16 cellular contexts compared by ENCODE assay signal in the genomic region with DNA sequence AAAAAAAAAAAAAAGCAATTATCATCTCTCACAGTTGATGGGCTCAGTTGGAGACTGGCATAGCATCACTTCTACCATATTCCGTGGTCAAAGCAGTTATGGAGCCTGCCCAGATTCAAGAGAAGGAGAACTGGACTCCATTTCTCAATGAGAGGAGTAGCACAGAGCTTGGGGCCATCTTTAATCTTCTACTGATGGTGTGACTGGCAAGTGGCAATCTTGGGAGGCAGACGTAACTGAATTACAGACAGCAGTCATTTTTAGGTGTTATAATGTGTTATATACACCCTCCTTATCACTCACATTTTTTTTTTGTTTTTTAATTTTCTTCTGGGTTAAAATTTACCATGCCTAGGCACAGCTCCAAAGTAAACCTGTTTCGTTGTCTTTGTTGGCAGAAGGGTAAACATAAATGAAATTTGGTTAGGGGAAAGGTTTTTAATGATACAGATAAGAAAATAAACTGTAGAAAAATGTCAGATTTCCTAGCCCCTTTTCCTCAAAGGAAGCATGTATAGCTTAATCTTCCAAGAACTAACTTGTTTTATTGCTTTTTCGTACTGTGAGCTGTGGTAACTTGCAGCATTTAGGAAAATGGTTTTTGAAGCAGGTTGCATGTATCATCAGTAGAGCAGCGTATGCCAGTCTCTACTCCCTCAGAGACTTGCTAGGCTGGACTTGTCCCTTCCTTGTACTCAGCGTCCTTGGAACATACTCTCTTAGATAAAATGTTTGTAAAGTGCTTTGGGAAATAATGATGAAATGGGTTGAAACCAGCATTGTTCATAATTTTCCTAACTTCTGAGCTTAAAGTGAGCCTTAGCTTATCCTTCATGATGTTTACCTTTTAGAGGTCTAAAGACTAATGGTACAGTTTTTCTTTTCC. TPM values are rescaled to one million over a fixed set of nuclear protein-coding genes. Genes with fewer than 3 reads are reported as not detected.
DNase-seq lines count a peak whose midpoint lies in the region; ATAC-seq and TF ChIP-seq lines count a peak whose summit lies in the region.
"Had no signal": no experiment of that assay in that cellular context is flagged by ENCODE, and none has a peak within 500 bp of the region (broad histone marks: within the 10 kb centered on the region; RNA-seq: fewer than 3 reads in every experiment).

No MANE protein-coding gene starts in this region.

- no peak overlapping the region for H3K4me3 Mint-ChIP-seq in stimulated activated memory B cell treated with anti-CD40 and anti-IgM and Interleukin-4, amounts not matched to agents 10 μg/mL and 1 μg/mL and 100 μg/mL, for 72 hours
- H3K4me3 Mint-ChIP-seq: activated CD4-positive, alpha-beta T cell treated with anti-CD3 and anti-CD28 coated beads for 36 hours; activated naive CD4-positive, alpha-beta T cell treated with anti-CD3 and anti-CD28 coated beads for 36 hours had no signal

- peak in 1 of 2 donors; percentile 4 for TF ChIP-seq RAD21 in liver (IDR thresholded peaks at IDR 0.05)

- no peak overlapping the region for H3K27ac Mint-ChIP-seq in stimulated activated memory B cell treated with anti-CD40 and anti-IgM and Interleukin-4, amounts not matched to agents 10 μg/mL and 1 μg/mL and 100 μg/mL, for 72 hours
- H3K27ac Mint-ChIP-seq: activated CD4-positive, alpha-beta T cell treated with anti-CD3 and anti-CD28 coated beads for 36 hours; activated naive CD4-positive, alpha-beta T cell treated with anti-CD3 and anti-CD28 coated beads for 36 hours had no signal

- intact Hi-C loops in Right ventricle myocardium superior (cut with DNase I) = no loop called here
- intact Hi-C loops in left ventricle myocardium inferior (cut with micrococcal nuclease) = no loop called here
- intact Hi-C loops in upper lobe of right lung (cut with DNase I) = no loop called here

- H3K9me3 ChIP-seq in left ventricle myocardium inferior (replicated peaks) = no peaks in the 10 kb centered on the region
- H3K9me3 ChIP-seq in liver (ENCODE audit: control insufficient read depth in 4 of 4, low read length in 3 of 4) = no peaks in the 10 kb centered on the region
- H3K9me3 ChIP-seq in upper lobe of right lung = no peaks in the 10 kb centered on the region
- H3K9me3 ChIP-seq: SJCRH30 had no signal

- TF ChIP-seq CTCF in left ventricle myocardium inferior (IDR thresholded peaks at IDR 0.05; ENCODE audit: borderline replicate concordance) (no peak), liver (IDR thresholded peaks at IDR 0.05; ENCODE audit: low read depth, low read length, missing input control) (no peak), upper lobe of right lung (IDR thresholded peaks at IDR 0.05) (no peak)

- H3K36me3 Mint-ChIP-seq in stimulated activated memory B cell treated with anti-CD40 and anti-IgM and Interleukin-4, amounts not matched to agents 10 μg/mL and 1 μg/mL and 100 μg/mL, for 72 hours = peaks cover 7% of the 10 kb centered on the region
- H3K36me3 Mint-ChIP-seq: naive B cell had no signal

- no peak for DNase-seq in Right ventricle myocardium superior
- no peak for DNase-seq in left ventricle myocardium inferior
- peak; percentile 34 for DNase-seq in dedifferentiated amniotic fluid mesenchymal stem cell (ENCODE audit: extremely low spot score)
- DNase-seq in upper lobe of right lung = no peak
- DNase-seq in LoVo (ENCODE audit: low spot score) = no peak
- no peak for DNase-seq in NCI-H69 (lab: John Stamatoyannopoulos, UW)
- DNase-seq: activated CD4-positive, alpha-beta T cell treated with anti-CD3 and anti-CD28 coated beads for 36 hours; activated CD8-positive, alpha-beta memory T cell treated with anti-CD3 and anti-CD28 coated beads, Interleukin-2, amount 50 U/mL, for 48 hours; activated naive CD4-positive, alpha-beta T cell treated with anti-CD3 and anti-CD28 coated beads for 36 hours; naive B cell; NCI-H1417 treated with DMSO at 0.1 percent for 48 hours; T-helper 9 cell had no signal

- H3K27me3 ChIP-seq in left ventricle myocardium inferior (ENCODE audit: low read depth) = no peaks in the 10 kb centered on the region
- H3K27me3 ChIP-seq in liver (ENCODE audit: control insufficient read depth in 4 of 4, insufficient read depth in 4 of 4, low read length in 3 of 4) = no peaks in the 10 kb centered on the region
- no peaks in the 10 kb centered on the region for H3K27me3 ChIP-seq in upper lobe of right lung
- H3K27me3 ChIP-seq: SJCRH30 had no signal

- ATAC-seq in Right ventricle myocardium superior (ENCODE audit: poor library complexity) = peak; percentile 68
- ATAC-seq in upper lobe of right lung = peak; percentile 65
- no peak for ATAC-seq in stimulated activated memory B cell treated with anti-CD40 and anti-IgM and Interleukin-4, amounts not matched to agents 10 μg/mL and 1 μg/mL and 100 μg/mL, for 72 hours
- ATAC-seq: activated CD4-positive, alpha-beta T cell treated with anti-CD3 and anti-CD28 coated beads for 36 hours had no signal

- 33% methylated on average over 6 of the region's 6 CpGs for WGBS in liver

- H3K27ac ChIP-seq in left ventricle myocardium inferior (replicated peaks) (no peak overlapping the region), liver (ENCODE audit: low read depth in 1 of 2, low read length in 2 of 2) (peak overlapping the region; percentile 44 to 47), upper lobe of right lung (no peak overlapping the region)
- H3K27ac ChIP-seq: KMS-11, SJCRH30 had no signal

- H3K4me1 Mint-ChIP-seq in stimulated activated memory B cell treated with anti-CD40 and anti-IgM and Interleukin-4, amounts not matched to agents 10 μg/mL and 1 μg/mL and 100 μg/mL, for 72 hours = peaks cover 46% of the 10 kb centered on the region

- H3K4me1 ChIP-seq in left ventricle myocardium inferior = peaks cover 73% of the 10 kb centered on the region
- peaks cover 26 to 63% (median 48%) of the 10 kb centered on the region in 4 donors for H3K4me1 ChIP-seq in liver (ENCODE audit: control insufficient read depth in 4 of 4, insufficient read depth in 4 of 4, low read length in 3 of 4)
- H3K4me1 ChIP-seq in upper lobe of right lung = peaks cover 30% of the 10 kb centered on the region

- H3K4me3 ChIP-seq in left ventricle myocardium inferior (no peak overlapping the region), liver (ENCODE audit: low read depth in 1 of 3, low read length in 3 of 3) (no peak overlapping the region), upper lobe of right lung (no peak overlapping the region)
- H3K4me3 ChIP-seq: SJCRH30 had no signal

- H3K36me3 ChIP-seq in left ventricle myocardium inferior = no peaks in the 10 kb centered on the region
- H3K36me3 ChIP-seq in liver (ENCODE audit: control insufficient read depth in 4 of 4, insufficient read depth in 3 of 4, low read depth in 1 of 4, low read length in 3 of 4) = no peaks in the 10 kb centered on the region
- no peaks in the 10 kb centered on the region for H3K36me3 ChIP-seq in upper lobe of right lung

- H3K9me3 Mint-ChIP-seq in stimulated activated memory B cell treated with anti-CD40 and anti-IgM and Interleukin-4, amounts not matched to agents 10 μg/mL and 1 μg/mL and 100 μg/mL, for 72 hours = no peaks in the 10 kb centered on the region
- H3K9me3 Mint-ChIP-seq: activated naive CD4-positive, alpha-beta T cell treated with anti-CD3 and anti-CD28 coated beads for 36 hours; naive B cell had no signal

- no peak overlapping the region for H3K9ac ChIP-seq in liver (ENCODE audit: low read depth in 1 of 2, low read length in 2 of 2)
- H3K9ac ChIP-seq: KMS-11 had no signal

- no peaks in the 10 kb centered on the region for H3K27me3 Mint-ChIP-seq in stimulated activated memory B cell treated with anti-CD40 and anti-IgM and Interleukin-4, amounts not matched to agents 10 μg/mL and 1 μg/mL and 100 μg/mL, for 72 hours
- H3K27me3 Mint-ChIP-seq: activated CD4-positive, alpha-beta T cell treated with anti-CD3 and anti-CD28 coated beads for 36 hours; naive B cell had no signal

TF ChIP-seq in liver, 16 proteins besides CTCF, POLR2A, EP300 and RAD21 (continues in another document):
- TF ChIP-seq, protein P1, sequence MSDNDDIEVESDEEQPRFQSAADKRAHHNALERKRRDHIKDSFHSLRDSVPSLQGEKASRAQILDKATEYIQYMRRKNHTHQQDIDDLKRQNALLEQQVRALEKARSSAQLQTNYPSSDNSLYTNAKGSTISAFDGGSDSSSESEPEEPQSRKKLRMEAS (IDR thresholded peaks at IDR 0.05) = no peak
- TF ChIP-seq RXRA (IDR thresholded peaks at IDR 0.05) (peak in 1 of 2 donors; percentile 24), HNF4A (conservative IDR thresholded peaks at IDR 0.05) (peak; percentile 15 to 16), GABPA (IDR thresholded peaks at IDR 0.05 in 1 of 2, conservative IDR thresholded peaks at IDR 0.05 in 1 of 2) (no peak), FOXA2 (IDR thresholded peaks at IDR 0.05) (peak; percentile 56), EGR1 (IDR thresholded peaks at IDR 0.05; ENCODE audit: low read depth in 2 of 2) (no peak), HNF4G (IDR thresholded peaks at IDR 0.05) (no peak), JUND (IDR thresholded peaks at IDR 0.05) (peak in 1 of 2 donors; percentile 27), FOXA1 (IDR thresholded peaks at IDR 0.05) (peak; percentile 76), YY1 (IDR thresholded peaks at IDR 0.05) (peak; percentile 91)
- TF ChIP-seq, protein P2, sequence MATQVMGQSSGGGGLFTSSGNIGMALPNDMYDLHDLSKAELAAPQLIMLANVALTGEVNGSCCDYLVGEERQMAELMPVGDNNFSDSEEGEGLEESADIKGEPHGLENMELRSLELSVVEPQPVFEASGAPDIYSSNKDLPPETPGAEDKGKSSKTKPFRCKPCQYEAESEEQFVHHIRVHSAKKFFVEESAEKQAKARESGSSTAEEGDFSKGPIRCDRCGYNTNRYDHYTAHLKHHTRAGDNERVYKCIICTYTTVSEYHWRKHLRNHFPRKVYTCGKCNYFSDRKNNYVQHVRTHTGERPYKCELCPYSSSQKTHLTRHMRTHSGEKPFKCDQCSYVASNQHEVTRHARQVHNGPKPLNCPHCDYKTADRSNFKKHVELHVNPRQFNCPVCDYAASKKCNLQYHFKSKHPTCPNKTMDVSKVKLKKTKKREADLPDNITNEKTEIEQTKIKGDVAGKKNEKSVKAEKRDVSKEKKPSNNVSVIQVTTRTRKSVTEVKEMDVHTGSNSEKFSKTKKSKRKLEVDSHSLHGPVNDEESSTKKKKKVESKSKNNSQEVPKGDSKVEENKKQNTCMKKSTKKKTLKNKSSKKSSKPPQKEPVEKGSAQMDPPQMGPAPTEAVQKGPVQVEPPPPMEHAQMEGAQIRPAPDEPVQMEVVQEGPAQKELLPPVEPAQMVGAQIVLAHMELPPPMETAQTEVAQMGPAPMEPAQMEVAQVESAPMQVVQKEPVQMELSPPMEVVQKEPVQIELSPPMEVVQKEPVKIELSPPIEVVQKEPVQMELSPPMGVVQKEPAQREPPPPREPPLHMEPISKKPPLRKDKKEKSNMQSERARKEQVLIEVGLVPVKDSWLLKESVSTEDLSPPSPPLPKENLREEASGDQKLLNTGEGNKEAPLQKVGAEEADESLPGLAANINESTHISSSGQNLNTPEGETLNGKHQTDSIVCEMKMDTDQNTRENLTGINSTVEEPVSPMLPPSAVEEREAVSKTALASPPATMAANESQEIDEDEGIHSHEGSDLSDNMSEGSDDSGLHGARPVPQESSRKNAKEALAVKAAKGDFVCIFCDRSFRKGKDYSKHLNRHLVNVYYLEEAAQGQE (IDR thresholded peaks at IDR 0.05) = no peak

RNA-seq across cellular contexts. Expression of a gene that starts 25.7 kb away (rescaled TPM):
- 76.0 TPM for total RNA-seq in Right ventricle myocardium superior
- total RNA-seq in left ventricle myocardium inferior = 81.8 TPM
- 10 to 100 TPM; 17.8 to 28.4 TPM for total RNA-seq in liver
- 10 to 100 TPM in 1 of 2 donors, 1 to 10 TPM in 1; 7.7 to 37.5 TPM for polyA plus RNA-seq in liver
- total RNA-seq in upper lobe of right lung = 69.1 TPM

Comparison
In these comparisons a context has a peak if more than half of its experiments do, and no peak if none do; other contexts are left out.
1. H3K27ac ChIP-seq: peak in liver (2 of 2); none in left ventricle myocardium inferior (single experiment) and upper lobe of right lung (single experiment).